11 cellular contexts compared by ENCODE assay signal in genomic region chr11:1601651-1602050, GRCh38. TPM values are rescaled to one million over a fixed set of nuclear protein-coding genes. Genes with fewer than 3 reads are reported as not detected.
"Had no signal": no experiment of that assay in that cellular context is flagged by ENCODE, and none has a peak within 500 bp of the region (broad histone marks: within the 10 kb centered on the region; RNA-seq: fewer than 3 reads in every experiment).

No MANE protein-coding gene starts in this region.

RNA-seq across cellular contexts. Expression of gene KRTAP5-2, which starts 3.6 kb away (rescaled TPM):
- total RNA-seq: HepG2, HT-29, IMR-90, LHCN-M2, MCF 10A, NCI-H460, PC-9, Peyer's patch, Right ventricle myocardium inferior, RPMI7951, SJCRH30 had no signal
- polyA plus RNA-seq: HepG2, IMR-90 had no signal

RNA-seq across cellular contexts. Expression of gene KRTAP5-3, which starts 6.6 kb away (rescaled TPM):
- total RNA-seq: HepG2, HT-29, IMR-90, LHCN-M2, MCF 10A, NCI-H460, PC-9, Peyer's patch, Right ventricle myocardium inferior, RPMI7951, SJCRH30 had no signal
- polyA plus RNA-seq: HepG2, IMR-90 had no signal

RNA-seq across cellular contexts. Expression of gene KRTAP5-1, which starts 16.6 kb away (rescaled TPM):
- total RNA-seq: HepG2, HT-29, IMR-90, LHCN-M2, MCF 10A, NCI-H460, PC-9, Peyer's patch, Right ventricle myocardium inferior, RPMI7951, SJCRH30 had no signal
- polyA plus RNA-seq: HepG2, IMR-90 had no signal

RNA-seq across cellular contexts. Expression of gene KRTAP5-4, which starts 20.3 kb away (rescaled TPM):
- total RNA-seq: HepG2, HT-29, IMR-90, LHCN-M2, MCF 10A, NCI-H460, PC-9, Peyer's patch, Right ventricle myocardium inferior, RPMI7951, SJCRH30 had no signal
- polyA plus RNA-seq: HepG2, IMR-90 had no signal

RNA-seq across cellular contexts. Expression of gene KRTAP5-5, which starts 27.9 kb away (rescaled TPM):
- total RNA-seq: HepG2, HT-29, IMR-90, LHCN-M2, MCF 10A, NCI-H460, PC-9, Peyer's patch, Right ventricle myocardium inferior, RPMI7951, SJCRH30 had no signal
- polyA plus RNA-seq: HepG2, IMR-90 had no signal
